2 cellular contexts compared by ENCODE assay signal in genomic region chr22:37075822-37076433, GRCh38.
TF ChIP-seq lines count a peak whose summit lies in the region.

No MANE protein-coding gene starts in this region.

TF ChIP-seq in HEK293, 187 proteins besides CTCF, POLR2A, EP300 and RAD21:
- TF ChIP-seq ZNF510 (tag by site-specific recombination; IDR thresholded peaks at IDR 0.05; ENCODE audit: insufficient replicate concordance) (no peak), ZNF366 (tag by site-specific recombination; conservative IDR thresholded peaks at IDR 0.05) (peak; percentile 93), PRDM1 (tag by site-specific recombination; IDR thresholded peaks at IDR 0.05) (peak; percentile 98)

TF ChIP-seq in GM23338, 12 proteins besides CTCF, POLR2A, EP300 and RAD21:
- TF ChIP-seq, protein P1, sequence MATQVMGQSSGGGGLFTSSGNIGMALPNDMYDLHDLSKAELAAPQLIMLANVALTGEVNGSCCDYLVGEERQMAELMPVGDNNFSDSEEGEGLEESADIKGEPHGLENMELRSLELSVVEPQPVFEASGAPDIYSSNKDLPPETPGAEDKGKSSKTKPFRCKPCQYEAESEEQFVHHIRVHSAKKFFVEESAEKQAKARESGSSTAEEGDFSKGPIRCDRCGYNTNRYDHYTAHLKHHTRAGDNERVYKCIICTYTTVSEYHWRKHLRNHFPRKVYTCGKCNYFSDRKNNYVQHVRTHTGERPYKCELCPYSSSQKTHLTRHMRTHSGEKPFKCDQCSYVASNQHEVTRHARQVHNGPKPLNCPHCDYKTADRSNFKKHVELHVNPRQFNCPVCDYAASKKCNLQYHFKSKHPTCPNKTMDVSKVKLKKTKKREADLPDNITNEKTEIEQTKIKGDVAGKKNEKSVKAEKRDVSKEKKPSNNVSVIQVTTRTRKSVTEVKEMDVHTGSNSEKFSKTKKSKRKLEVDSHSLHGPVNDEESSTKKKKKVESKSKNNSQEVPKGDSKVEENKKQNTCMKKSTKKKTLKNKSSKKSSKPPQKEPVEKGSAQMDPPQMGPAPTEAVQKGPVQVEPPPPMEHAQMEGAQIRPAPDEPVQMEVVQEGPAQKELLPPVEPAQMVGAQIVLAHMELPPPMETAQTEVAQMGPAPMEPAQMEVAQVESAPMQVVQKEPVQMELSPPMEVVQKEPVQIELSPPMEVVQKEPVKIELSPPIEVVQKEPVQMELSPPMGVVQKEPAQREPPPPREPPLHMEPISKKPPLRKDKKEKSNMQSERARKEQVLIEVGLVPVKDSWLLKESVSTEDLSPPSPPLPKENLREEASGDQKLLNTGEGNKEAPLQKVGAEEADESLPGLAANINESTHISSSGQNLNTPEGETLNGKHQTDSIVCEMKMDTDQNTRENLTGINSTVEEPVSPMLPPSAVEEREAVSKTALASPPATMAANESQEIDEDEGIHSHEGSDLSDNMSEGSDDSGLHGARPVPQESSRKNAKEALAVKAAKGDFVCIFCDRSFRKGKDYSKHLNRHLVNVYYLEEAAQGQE (IDR thresholded peaks at IDR 0.05; ENCODE audit: unreplicated experiment), result no peak
- TF ChIP-seq EZH2 (IDR thresholded peaks at IDR 0.05; ENCODE audit: low read depth, unreplicated experiment) (no peak), STAT1 (IDR thresholded peaks at IDR 0.05; ENCODE audit: unreplicated experiment) (no peak), CREB1 (CRISPR knock-in tag; IDR thresholded peaks at IDR 0.05; ENCODE audit: low read depth) (no peak), JUNB (IDR thresholded peaks at IDR 0.05; ENCODE audit: unreplicated experiment) (no peak), ZNF331 (CRISPR knock-in tag; IDR thresholded peaks at IDR 0.05; ENCODE audit: low read depth) (no peak), ZNF462 (CRISPR knock-in tag; IDR thresholded peaks at IDR 0.05) (no peak), ZNF114 (CRISPR knock-in tag; IDR thresholded peaks at IDR 0.05) (no peak)
